11 cellular contexts compared by ENCODE assay signal in genomic region chr5:83510199-83510730, GRCh38. TPM values are rescaled to one million over a fixed set of nuclear protein-coding genes. Genes with fewer than 3 reads are reported as not detected.
A peak's percentile ranks its signal among the peaks of the same experiment; 100 is the strongest.
DNase-seq lines count a peak whose midpoint lies in the region; ATAC-seq, FAIRE-seq and TF ChIP-seq lines count a peak whose summit lies in the region.
"Had no signal": no experiment of that assay in that cellular context is flagged by ENCODE, and none has a peak within 500 bp of the region (broad histone marks: within the 10 kb centered on the region; RNA-seq: fewer than 3 reads in every experiment).

No MANE protein-coding gene starts in this region.

- no peak overlapping the region for H3K4me3 Mint-ChIP-seq in Caco-2 (ENCODE audit: unreplicated experiment)
- H3K4me3 Mint-ChIP-seq: activated B cell treated with CpG ODN at 0.5 μM for 24 hours had no signal

- no peaks in the 10 kb centered on the region for H3K9me3 ChIP-seq in Caco-2

- CTCF ChIA-PET in Caco-2 (lab: Charles Lee), result no interaction called here

- POLR2A ChIA-PET in Caco-2 (lab: Charles Lee), result no interaction called here

- no peak overlapping the region for H3K4me3 ChIP-seq in Caco-2 (ENCODE audit: low read depth, low read length)
- H3K4me3 ChIP-seq: BLaER1 had no signal

- no peaks in the 10 kb centered on the region for H3K4me1 ChIP-seq in Caco-2
- H3K4me1 ChIP-seq: BLaER1 had no signal

- FAIRE-seq in GM12892 (lab: Jason Lieb, UNC) (peak; percentile 30), H54 (lab: Jason Lieb, UNC) (no peak)

- H3K36me3 ChIP-seq in Caco-2 (ENCODE audit: control insufficient read depth, insufficient read depth, low read length), result no peaks in the 10 kb centered on the region
- H3K36me3 ChIP-seq: BLaER1 had no signal

- no TSS peak for BruUV-seq in Caco-2 (replicated peaks; lab: Mats Ljungman, UMichigan)

- H3K27me3 ChIP-seq in Caco-2 (replicated peaks; ENCODE audit: control insufficient read depth, insufficient read depth, low read length), result no peaks in the 10 kb centered on the region
- H3K27me3 ChIP-seq: BLaER1 had no signal

- DNase-seq in GM12892 (ENCODE audit: insufficient read length) (no peak), H54 (ENCODE audit: insufficient read length, low spot score) (no peak), NCI-H128 (lab: John Stamatoyannopoulos, UW; ENCODE audit: unreplicated experiment) (no peak), Caco-2 (no peak), NCI-H2227 (lab: John Stamatoyannopoulos, UW; ENCODE audit: unreplicated experiment) (no peak)
- DNase-seq: activated B cell treated with CpG ODN at 0.5 μM for 24 hours; stimulated activated naive CD8-positive, alpha-beta T cell treated with anti-CD3 and anti-CD28 coated beads, Interleukin-15, Interleukin-2, amounts not matched to agents 100 U/mL and 50 U/mL, for 24 hours had no signal

- H3K27ac Mint-ChIP-seq in Caco-2 (ENCODE audit: unreplicated experiment), result no peak overlapping the region
- H3K27ac Mint-ChIP-seq: activated B cell treated with CpG ODN at 0.5 μM for 24 hours had no signal

- peaks cover 1% of the 10 kb centered on the region for H3K36me3 Mint-ChIP-seq in Caco-2 (ENCODE audit: insufficient read depth, unreplicated experiment)

- H3K4me1 Mint-ChIP-seq in Caco-2 (ENCODE audit: low read depth, unreplicated experiment), result peaks cover 8% of the 10 kb centered on the region
- H3K4me1 Mint-ChIP-seq: activated B cell treated with CpG ODN at 0.5 μM for 24 hours had no signal

- no peak for TF ChIP-seq CTCF in Caco-2 (IDR thresholded peaks at IDR 0.05; ENCODE audit: insufficient read depth in 1 of 2, low read depth in 1 of 2, low read length in 1 of 2, severe bottlenecking in 1 of 2, unreplicated experiment in 1 of 2)

- ATAC-seq in GM19397 (IDR thresholded peaks at IDR 0.05; ENCODE audit: unreplicated experiment) (peak; percentile 76), HG02973 (IDR thresholded peaks at IDR 0.05; ENCODE audit: unreplicated experiment) (peak; percentile 71), SK-N-SH treated with all-trans-retinoic acid at 6 μM for 48 hours (peak; percentile 39; the same call in 2 of the 3 replicates)
- ATAC-seq: stimulated activated naive CD8-positive, alpha-beta T cell treated with anti-CD3 and anti-CD28 coated beads, Interleukin-15, Interleukin-2, amounts not matched to agents 100 U/mL and 50 U/mL, for 24 hours had no signal

- H3K27me3 Mint-ChIP-seq in Caco-2 (ENCODE audit: insufficient read depth, unreplicated experiment), result no peaks in the 10 kb centered on the region
- H3K27me3 Mint-ChIP-seq: activated B cell treated with CpG ODN at 0.5 μM for 24 hours had no signal

- intact Hi-C loops in Caco-2 (cut with micrococcal nuclease; ENCODE audit: unreplicated experiment), result no loop called here

- no peak for TF ChIP-seq POLR2A in GM12892 (IDR thresholded peaks at IDR 0.05; ENCODE audit: low read depth, low read length)
- TF ChIP-seq POLR2A in H54 (IDR thresholded peaks at IDR 0.05; ENCODE audit: low read depth, low read length), result no peak

- no peaks in the 10 kb centered on the region for H3K9me3 Mint-ChIP-seq in Caco-2 (ENCODE audit: unreplicated experiment)

TF ChIP-seq in SK-N-SH treated with all-trans-retinoic acid at 6 μM for 48 hours, 23 proteins besides CTCF, POLR2A, EP300 and RAD21:
- TF ChIP-seq ZFP3 (CRISPR knock-in tag; IDR thresholded peaks at IDR 0.05) (no peak), CREB5 (CRISPR knock-in tag; IDR thresholded peaks at IDR 0.05; ENCODE audit: low read depth) (no peak), ZNF565 (CRISPR knock-in tag; conservative IDR thresholded peaks at IDR 0.05; ENCODE audit: low read depth) (no peak), OSR1 (CRISPR knock-in tag; IDR thresholded peaks at IDR 0.05) (no peak), ISL1 (CRISPR knock-in tag; IDR thresholded peaks at IDR 0.05) (peak; percentile 79), ZNF70 (CRISPR knock-in tag; IDR thresholded peaks at IDR 0.05) (no peak)
- TF ChIP-seq, protein P1, sequence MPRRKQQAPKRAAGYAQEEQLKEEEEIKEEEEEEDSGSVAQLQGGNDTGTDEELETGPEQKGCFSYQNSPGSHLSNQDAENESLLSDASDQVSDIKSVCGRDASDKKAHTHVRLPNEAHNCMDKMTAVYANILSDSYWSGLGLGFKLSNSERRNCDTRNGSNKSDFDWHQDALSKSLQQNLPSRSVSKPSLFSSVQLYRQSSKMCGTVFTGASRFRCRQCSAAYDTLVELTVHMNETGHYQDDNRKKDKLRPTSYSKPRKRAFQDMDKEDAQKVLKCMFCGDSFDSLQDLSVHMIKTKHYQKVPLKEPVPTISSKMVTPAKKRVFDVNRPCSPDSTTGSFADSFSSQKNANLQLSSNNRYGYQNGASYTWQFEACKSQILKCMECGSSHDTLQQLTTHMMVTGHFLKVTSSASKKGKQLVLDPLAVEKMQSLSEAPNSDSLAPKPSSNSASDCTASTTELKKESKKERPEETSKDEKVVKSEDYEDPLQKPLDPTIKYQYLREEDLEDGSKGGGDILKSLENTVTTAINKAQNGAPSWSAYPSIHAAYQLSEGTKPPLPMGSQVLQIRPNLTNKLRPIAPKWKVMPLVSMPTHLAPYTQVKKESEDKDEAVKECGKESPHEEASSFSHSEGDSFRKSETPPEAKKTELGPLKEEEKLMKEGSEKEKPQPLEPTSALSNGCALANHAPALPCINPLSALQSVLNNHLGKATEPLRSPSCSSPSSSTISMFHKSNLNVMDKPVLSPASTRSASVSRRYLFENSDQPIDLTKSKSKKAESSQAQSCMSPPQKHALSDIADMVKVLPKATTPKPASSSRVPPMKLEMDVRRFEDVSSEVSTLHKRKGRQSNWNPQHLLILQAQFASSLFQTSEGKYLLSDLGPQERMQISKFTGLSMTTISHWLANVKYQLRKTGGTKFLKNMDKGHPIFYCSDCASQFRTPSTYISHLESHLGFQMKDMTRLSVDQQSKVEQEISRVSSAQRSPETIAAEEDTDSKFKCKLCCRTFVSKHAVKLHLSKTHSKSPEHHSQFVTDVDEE (CRISPR knock-in tag; IDR thresholded peaks at IDR 0.05), result no peak
TF ChIP-seq in SK-N-SH treated with all-trans-retinoic acid at 6 μM for 48 hours: peak in this region for 1.

RNA-seq across cellular contexts. Expression of gene VCAN, which starts 38.7 kb away (rescaled TPM):
- polyA plus RNA-seq in GM12892 (2012; ENCODE audit: missing spikeins), result 0.47 TPM
- 27.4 and 34.1 TPM in 2 replicates for total RNA-seq in Caco-2 (2022)
